14 cellular contexts compared by ENCODE assay signal in the genomic region with DNA sequence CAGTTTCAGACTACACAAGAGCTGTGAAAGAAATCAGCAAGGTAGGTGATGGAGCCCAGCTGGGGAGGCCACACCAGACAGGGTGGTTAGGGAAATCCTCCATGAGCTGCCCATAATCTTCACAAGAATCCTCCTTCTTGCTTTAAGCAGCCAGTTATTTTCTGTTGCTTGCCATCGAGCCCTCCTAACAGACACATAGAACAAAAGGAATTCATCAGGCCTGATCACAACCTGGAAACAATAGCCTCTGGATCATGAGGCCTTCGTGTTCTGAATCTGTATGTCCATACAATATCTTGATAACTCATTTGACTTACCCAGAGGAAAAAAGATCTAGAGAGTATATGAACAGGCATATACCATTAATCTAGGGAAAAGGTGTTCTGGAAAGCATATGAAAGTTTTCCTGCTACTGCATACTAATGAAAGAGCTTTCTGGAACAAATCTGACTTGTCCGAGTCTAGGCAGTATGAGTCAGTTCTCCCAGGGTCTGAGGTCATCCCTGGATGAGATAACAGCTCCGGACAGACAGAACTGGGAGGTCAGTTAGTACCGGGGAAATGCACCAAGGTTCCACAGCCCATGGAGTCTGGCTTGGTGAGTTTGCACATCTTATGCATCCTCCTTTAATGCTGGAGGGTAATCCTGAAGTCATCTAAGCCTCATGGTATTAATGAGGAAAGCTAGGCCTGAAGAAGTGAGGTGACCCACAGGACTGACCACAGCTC. TPM values are rescaled to one million over a fixed set of nuclear protein-coding genes. Genes with fewer than 3 reads are reported as not detected.
DNase-seq lines count a peak whose midpoint lies in the region; ATAC-seq and TF ChIP-seq lines count a peak whose summit lies in the region.
"Had no signal": no experiment of that assay in that cellular context is flagged by ENCODE, and none has a peak within 500 bp of the region (broad histone marks: within the 10 kb centered on the region; RNA-seq: fewer than 3 reads in every experiment).

No MANE protein-coding gene starts in this region.

- TF ChIP-seq CTCF in heart right ventricle (IDR thresholded peaks at IDR 0.05), result no peak
- TF ChIP-seq CTCF in right atrium auricular region (IDR thresholded peaks at IDR 0.05), result no peak
- no peak for TF ChIP-seq CTCF in choroid plexus epithelial cell (conservative IDR thresholded peaks at IDR 0.05; ENCODE audit: low read depth, low read length)
- no peak for TF ChIP-seq CTCF in RWPE1 (conservative IDR thresholded peaks at IDR 0.05; ENCODE audit: low read depth)

- ATAC-seq in heart right ventricle (peak in 6 of 8 donors; percentile 39 to 79 (median 51)), GM19023 (IDR thresholded peaks at IDR 0.05; ENCODE audit: unreplicated experiment) (no peak), HG03439 (IDR thresholded peaks at IDR 0.05; ENCODE audit: unreplicated experiment) (no peak)
- ATAC-seq: lower lobe of right lung had no signal

- peak overlapping the region in 1 of 10 donors; percentile 2 for H3K27ac ChIP-seq in heart right ventricle
- no peak overlapping the region for H3K27ac ChIP-seq in right atrium auricular region
- no peak overlapping the region for H3K27ac ChIP-seq in substantia nigra (ENCODE audit: low read depth, low read length, poor library complexity, severe bottlenecking)
- no peak overlapping the region for H3K27ac ChIP-seq in RWPE1
- H3K27ac ChIP-seq: A549, lower lobe of right lung had no signal

- H3K27me3 ChIP-seq in heart right ventricle (no peaks in the 10 kb centered on the region), right atrium auricular region (no peaks in the 10 kb centered on the region)

- DNase-seq in heart right ventricle (peak in 1 of 2 donors; percentile 12), right atrium auricular region (ENCODE audit: low spot score) (no peak), choroid plexus epithelial cell (ENCODE audit: low read depth) (peak; percentile 64), kidney tubule cell (ENCODE audit: low spot score) (peak; percentile 75), substantia nigra (lab: John Stamatoyannopoulos, UW) (no peak), RWPE1 (ENCODE audit: low spot score) (no peak)
- DNase-seq: activated CD4-positive, alpha-beta T cell treated with anti-CD3 and anti-CD28 coated beads for 4 hours; activated T-cell treated with anti-CD3 and anti-CD28 coated beads, Interleukin-2, amount 50 U/mL, for 24 hours; amygdala; Caco-2; lower lobe of right lung had no signal

- 52 to 59% methylated on average over 5 of the region's 5 CpGs for WGBS in heart right ventricle, 2 donors

- H3K4me3 ChIP-seq in heart right ventricle (no peak overlapping the region), right atrium auricular region (no peak overlapping the region), choroid plexus epithelial cell (ENCODE audit: low read depth, low read length) (no peak overlapping the region)
- H3K4me3 ChIP-seq: A549, lower lobe of right lung had no signal

- intact Hi-C loops in heart right ventricle (cut with DNase I), result no loop called here

- H3K9me3 ChIP-seq in heart right ventricle, result peaks cover 0 to 6% (median 0%) of the 10 kb centered on the region in 11 donors
- peaks cover 0 to 6% of the 10 kb centered on the region in 2 donors for H3K9me3 ChIP-seq in right atrium auricular region
- H3K9me3 ChIP-seq: A549, Caco-2, lower lobe of right lung had no signal

- CTCF ChIA-PET in RWPE1 (lab: Yijun Ruan, JAX), result no interaction called here

- no peaks in the 10 kb centered on the region for H3K36me3 ChIP-seq in heart right ventricle
- no peaks in the 10 kb centered on the region for H3K36me3 ChIP-seq in right atrium auricular region
- H3K36me3 ChIP-seq: lower lobe of right lung had no signal

- H3K4me1 ChIP-seq in heart right ventricle (peaks cover 0 to 40% (median 6%) of the 10 kb centered on the region in 9 donors), right atrium auricular region (no peaks in the 10 kb centered on the region)
- H3K4me1 ChIP-seq: A549, Caco-2 had no signal

- POLR2A ChIA-PET in RWPE1 (lab: Yijun Ruan, JAX; ENCODE audit: low non-redundant PET), result no interaction called here

RNA-seq across cellular contexts. Expression of a gene that starts 52.8 kb away (rescaled TPM):
- total RNA-seq in heart right ventricle, result 10 to 100 TPM; 11.7 to 33.0 (median 22.3) TPM
- polyA plus RNA-seq in heart right ventricle, result 10 to 100 TPM in 1 of 2 donors, 1 to 10 TPM in 1; 6.6 to 14.8 TPM
- total RNA-seq in right atrium auricular region, result 10 to 100 TPM; 15.1 to 16.3 TPM

Comparison
In these comparisons a context has a peak if more than half of its experiments do, and no peak if none do; other contexts are left out.
1. ATAC-seq: peak in heart right ventricle (6 of 8); none in GM19023 (single experiment) and HG03439 (single experiment).
2. DNase-seq: peak in choroid plexus epithelial cell (single experiment) and kidney tubule cell (single experiment); none in right atrium auricular region (single experiment), substantia nigra (0 of 49) and RWPE1 (single experiment).